Comparison of ENCODE assay signal across 23 cellular contexts in the genomic region with DNA sequence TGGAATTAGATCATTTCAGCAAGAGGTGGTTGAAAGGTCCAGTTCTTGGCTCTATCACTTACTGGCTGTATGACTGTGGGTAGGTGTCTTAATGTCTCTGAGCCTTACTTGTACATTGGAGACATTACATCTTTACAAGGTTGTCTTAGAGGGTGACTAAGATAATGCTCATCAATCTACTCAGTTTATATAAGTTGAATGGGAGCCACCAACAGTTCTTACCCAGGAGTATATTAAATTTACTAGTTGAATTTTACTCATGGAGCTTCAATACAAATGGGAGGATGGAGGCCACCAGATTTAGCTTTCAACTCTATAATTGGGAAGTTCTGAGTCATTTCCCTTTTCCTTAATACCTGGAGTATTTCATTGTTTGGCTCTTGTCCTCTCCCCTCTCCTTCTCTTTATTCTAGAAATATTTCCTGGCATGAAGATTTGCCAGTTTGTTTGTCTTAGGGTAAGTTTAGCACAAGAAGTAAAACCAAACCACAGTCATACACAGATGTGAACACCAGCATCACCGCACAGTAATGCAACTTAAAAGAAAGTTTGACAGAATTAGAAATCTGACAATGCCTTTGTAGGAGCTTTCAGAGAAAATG.
DNase-seq lines count a peak whose midpoint lies in the region; ATAC-seq and TF ChIP-seq lines count a peak whose summit lies in the region.
"Had no signal": no experiment of that assay in that cellular context is flagged by ENCODE, and none has a peak within 500 bp of the region (broad histone marks: within the 10 kb centered on the region; RNA-seq: fewer than 3 reads in every experiment).

No MANE protein-coding gene starts in this region.

- peaks cover 25% of the 10 kb centered on the region for H3K4me1 ChIP-seq in ACC112 (ENCODE audit: control insufficient read depth, insufficient read depth, low read length, unreplicated experiment)
- H3K4me1 ChIP-seq: Peyer's patch, SJCRH30 had no signal

- no peak for TF ChIP-seq CTCF in coronary artery (IDR thresholded peaks at IDR 0.05)

- DNase-seq in MG63 = peak; percentile 38
- no peak for DNase-seq in coronary artery (ENCODE audit: low spot score)
- DNase-seq in iris pigment epithelial cell (ENCODE audit: low read depth) = peak; percentile 17
- no peak for DNase-seq in NCI-H2107 (lab: John Stamatoyannopoulos, UW)
- DNase-seq in NCI-H69 (lab: John Stamatoyannopoulos, UW) = no peak
- DNase-seq: activated CD4-positive, alpha-beta memory T cell treated with anti-CD3 and anti-CD28 coated beads, Interleukin-2, amount 10 ng/mL, durations not matched to agents 7 days and 5 days; effector memory CD8-positive, alpha-beta T cell; HCEC 1CT; heart left ventricle; NCI-H2081; NK-92 treated with Interleukin-12 subunit alpha and Interleukin-12 subunit beta, amount 100 ng/mL, for 24 hours; Peyer's patch; SJCRH30; small intestine; stimulated activated CD4-positive, alpha-beta T cell treated with anti-CD3 and anti-CD28 coated beads, Interleukin-2, amount 100 ng/mL, for 24 hours; substantia nigra; T-helper 1 cell had no signal

- H2AFZ ChIP-seq in ACC112 (ENCODE audit: low read length, unreplicated experiment) = peak overlapping the region; percentile 2

- ATAC-seq in GM21381 (IDR thresholded peaks at IDR 0.05; ENCODE audit: unreplicated experiment) = no peak
- ATAC-seq in GM18502 (IDR thresholded peaks at IDR 0.05; ENCODE audit: poor library complexity, unreplicated experiment) = no peak
- ATAC-seq: activated CD4-positive, CD25-positive, alpha-beta regulatory T cell treated with anti-CD3 and anti-CD28 coated beads, Interleukin-2, amount 50 U/mL, for 24 hours; activated naive CD4-positive, alpha-beta T cell treated with anti-CD3 and anti-CD28 coated beads, Interleukin-2, amount 50 U/mL, for 72 hours; effector memory CD8-positive, alpha-beta T cell had no signal

- H3K9me3 ChIP-seq in MG63 = peaks cover 5% of the 10 kb centered on the region
- H3K9me3 ChIP-seq: heart left ventricle, Peyer's patch, SJCRH30 had no signal

- H3K36me3 ChIP-seq in ACC112 (ENCODE audit: insufficient read depth, low read length) = no peaks in the 10 kb centered on the region
- no peaks in the 10 kb centered on the region for H3K36me3 ChIP-seq in MG63
- H3K36me3 ChIP-seq: heart left ventricle, Peyer's patch, SJCRH30 had no signal

- H3K27ac ChIP-seq in ACC112 (ENCODE audit: low read depth, low read length) (peak overlapping the region; percentile 21; the same call in 1 of the 2 replicates), coronary artery (peak overlapping the region; percentile 51 to 58)
- H3K27ac ChIP-seq: C4-2B, SJCRH30 had no signal

- no peaks in the 10 kb centered on the region for H3K79me2 ChIP-seq in ACC112 (ENCODE audit: control insufficient read depth, insufficient read depth, low read length, unreplicated experiment)

- H3K27me3 ChIP-seq in ACC112 (ENCODE audit: insufficient read depth, low read length) = no peaks in the 10 kb centered on the region
- H3K27me3 ChIP-seq in MG63 = no peaks in the 10 kb centered on the region
- H3K27me3 ChIP-seq: heart left ventricle, Peyer's patch had no signal

- H3K4me3 ChIP-seq in ACC112 (ENCODE audit: low read depth, low read length) = no peak overlapping the region
- H3K4me3 ChIP-seq in MG63 = no peak overlapping the region
- H3K4me3 ChIP-seq in coronary artery = no peak overlapping the region
- H3K4me3 ChIP-seq: heart left ventricle, Peyer's patch, SJCRH30 had no signal

Comparison
In these comparisons a context has a peak if more than half of its experiments do, and no peak if none do; other contexts are left out.
1. DNase-seq: peak in MG63 (single experiment) and iris pigment epithelial cell (single experiment); none in coronary artery (single experiment), NCI-H2107 (single experiment) and NCI-H69 (single experiment).